23 cellular contexts compared by ENCODE assay signal in genomic region chr2:232741284-232741683, GRCh38. TPM values are rescaled to one million over a fixed set of nuclear protein-coding genes. Genes with fewer than 3 reads are reported as not detected.
"Had no signal": no experiment of that assay in that cellular context is flagged by ENCODE, and none has a peak within 500 bp of the region (broad histone marks: within the 10 kb centered on the region; RNA-seq: fewer than 3 reads in every experiment).

No MANE protein-coding gene starts in this region.

- H3K9me3 Mint-ChIP-seq: endodermal cell, naive B cell, neural crest cell had no signal

- H3K36me3 ChIP-seq: colonic mucosa had no signal

- H3K4me1 Mint-ChIP-seq: neural crest cell had no signal

- H3K4me3 Mint-ChIP-seq: endodermal cell, neural crest cell had no signal

- H3K27ac ChIP-seq: colonic mucosa, pancreas, stomach had no signal

- DNase-seq: colonic mucosa; effector CD4-positive, alpha-beta T cell; endodermal cell; erythroblast; foreskin melanocyte; head of caudate nucleus; hippocampal formation; kidney glomerular epithelial cell; naive B cell; nucleus accumbens; pancreas; small intestine; stimulated activated CD4-positive, alpha-beta T cell treated with anti-CD3 and anti-CD28 coated beads, Interleukin-12 subunit alpha, Interleukin-12 subunit beta, amount 100 ng/mL, for 4 hours; stimulated activated naive CD4-positive, alpha-beta T cell; stomach; substantia nigra; trophoblast cell had no signal

- H3K27me3 Mint-ChIP-seq: naive B cell, progenitor cell of endocrine pancreas had no signal

- H3K27me3 ChIP-seq: colonic mucosa, pancreas, stomach had no signal

- H3K9me3 ChIP-seq: colonic mucosa, pancreas, stomach had no signal

- ATAC-seq: pancreas, right cardiac atrium had no signal

- H3K27ac Mint-ChIP-seq: endodermal cell had no signal

- H3K4me3 ChIP-seq: colonic mucosa, pancreas, stomach had no signal

RNA-seq across cellular contexts. Expression of gene KCNJ13, which starts 35.1 kb away (rescaled TPM):
- total RNA-seq: dermis microvascular lymphatic vessel endothelial cell, endothelial cell of umbilical vein, lung microvascular endothelial cell, neural crest cell, right cardiac atrium had no signal
